26 cellular contexts compared by ENCODE assay signal in the genomic region with DNA sequence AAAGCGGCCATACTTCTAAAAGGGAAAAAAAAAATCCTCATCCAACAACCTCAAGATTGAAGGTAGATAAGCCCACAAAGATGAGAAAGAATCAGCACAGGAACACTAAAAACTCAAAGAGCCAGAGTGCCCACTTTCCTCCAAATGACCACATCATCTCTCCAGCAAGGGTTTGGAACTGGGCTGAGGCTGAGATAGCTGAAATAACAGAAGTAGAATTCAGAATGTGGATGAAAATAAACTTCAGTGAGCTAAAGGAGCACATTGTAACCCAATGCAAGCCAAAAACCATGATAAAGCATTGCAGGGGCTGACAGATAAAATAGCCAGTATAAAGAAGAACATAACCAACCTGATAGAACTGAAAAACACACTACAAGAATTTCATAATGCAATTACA.
"Had no signal": no experiment of that assay in that cellular context is flagged by ENCODE, and none has a peak within 500 bp of the region (broad histone marks: within the 10 kb centered on the region; RNA-seq: fewer than 3 reads in every experiment).

No MANE protein-coding gene starts in this region.

- DNase-seq: hypothalamus; immature natural killer cell; kidney; left colon; left lung; lower lobe of right lung; mammary epithelial cell; mesenchymal stem cell; naive thymus-derived CD4-positive, alpha-beta T cell; pancreas; posterior cingulate gyrus; retina; right cardiac atrium; small intestine; spleen; stimulated activated CD4-positive, alpha-beta T cell treated with anti-CD3 and anti-CD28 coated beads, Interleukin-4, amount 100 ng/mL, for 24 hours; stimulated activated naive CD4-positive, alpha-beta T cell; transverse colon; upper lobe of left lung had no signal

- FAIRE-seq: islet of Langerhans, kidney, pancreas, small intestine had no signal

- H3K9me3 ChIP-seq: pancreas, prostate gland, suprapubic skin, transverse colon, vagina had no signal

- H3K27ac ChIP-seq: left lung, lower lobe of right lung, pancreas, prostate gland, spleen, suprapubic skin, transverse colon, upper lobe of left lung, vagina had no signal

- H3K4me3 ChIP-seq: left lung, lower lobe of right lung, pancreas, prostate gland, spleen, suprapubic skin, transverse colon, upper lobe of left lung, vagina had no signal

- H3K36me3 ChIP-seq: left lung, lower lobe of right lung, pancreas, prostate gland, spleen, suprapubic skin, transverse colon, upper lobe of left lung, vagina had no signal

- H3K4me1 ChIP-seq: left lung, lower lobe of right lung, pancreas, prostate gland, spleen, transverse colon, upper lobe of left lung had no signal

- ATAC-seq: left colon; left lung; lower lobe of right lung; naive thymus-derived CD4-positive, alpha-beta T cell; natural killer cell treated with Interleukin-12 subunit alpha and Interleukin-12 subunit beta and Interleukin-15 and Interleukin-18, amount 100 ng/mL, for 72 hours; pancreas; sciatic nerve; stimulated activated effector memory CD8-positive, alpha-beta T cell treated with anti-CD3 and anti-CD28 coated beads, Interleukin-12 subunit alpha, Interleukin-12 subunit beta, amount 100 ng/mL, for 72 hours had no signal

- H3K27me3 ChIP-seq: left lung, pancreas, spleen, suprapubic skin, transverse colon, upper lobe of left lung, vagina had no signal
